18 cellular contexts compared by ENCODE assay signal in genomic region chr6:87919416-87919815, GRCh38.
A peak's percentile ranks its signal among the peaks of the same experiment; 100 is the strongest.
DNase-seq lines count a peak whose midpoint lies in the region; FAIRE-seq and TF ChIP-seq lines count a peak whose summit lies in the region.
"Had no signal": no experiment of that assay in that cellular context is flagged by ENCODE, and none has a peak within 500 bp of the region (broad histone marks: within the 10 kb centered on the region; RNA-seq: fewer than 3 reads in every experiment).

No MANE protein-coding gene starts in this region.

- peaks cover 79% of the 10 kb centered on the region for H3K4me1 ChIP-seq in BLaER1
- no peaks in the 10 kb centered on the region for H3K4me1 ChIP-seq in CD8-positive, alpha-beta memory T cell (ENCODE audit: insufficient read depth, low read length)

- no peaks in the 10 kb centered on the region for H4K20me1 ChIP-seq in BLaER1

- H3K9me3 Mint-ChIP-seq in brain: peaks cover 6 to 21% (median 11%) of the 10 kb centered on the region in 5 experiments
- H3K9me3 Mint-ChIP-seq in CD8-positive, alpha-beta memory T cell: no peaks in the 10 kb centered on the region
- H3K9me3 Mint-ChIP-seq: CD8-positive, alpha-beta T cell had no signal

- peaks cover 5% of the 10 kb centered on the region for H3K36me3 Mint-ChIP-seq in brain
- peaks cover 0 to 6% (median 0%) of the 10 kb centered on the region in 3 donors for H3K36me3 Mint-ChIP-seq in CD8-positive, alpha-beta memory T cell
- H3K36me3 Mint-ChIP-seq: CD8-positive, alpha-beta T cell had no signal

- H3K4me3 ChIP-seq in BLaER1: no peak overlapping the region
- H3K4me3 ChIP-seq in CD8-positive, alpha-beta memory T cell (ENCODE audit: low read length): no peak overlapping the region
- H3K4me3 ChIP-seq: GM23338, K562 had no signal

- FAIRE-seq in GM19239 (lab: Jason Lieb, UNC): peak; percentile 56
- FAIRE-seq: D721Med, GM18507, H54, HTR-8/SVneo, K562 had no signal

- no peak for TF ChIP-seq CTCF in brain (conservative IDR thresholded peaks at IDR 0.05)

- peaks cover 49% of the 10 kb centered on the region for H3K4me1 Mint-ChIP-seq in brain
- peaks cover 10 to 13% (median 12%) of the 10 kb centered on the region in 3 donors for H3K4me1 Mint-ChIP-seq in CD8-positive, alpha-beta memory T cell

- POLR2A ChIA-PET in CD8-positive, alpha-beta memory T cell (lab: Charles Lee): no interaction called here

- H3K27ac ChIP-seq in BLaER1: peak overlapping the region; percentile 46; the same call in 1 of the 2 replicates
- H3K27ac ChIP-seq in CD8-positive, alpha-beta memory T cell (ENCODE audit: low read depth, low read length): no peak overlapping the region

- DNase-seq in GM19239 (ENCODE audit: insufficient read length, low spot score): no peak
- DNase-seq in NAMALWA (ENCODE audit: low spot score): peak; percentile 56
- no peak for DNase-seq in CD8-positive, alpha-beta memory T cell
- DNase-seq in SIG-M5 treated with dmso at 0.1 percent for 504 hours (lab: John Stamatoyannopoulos, UW; ENCODE audit: unreplicated experiment): no peak
- no peak for DNase-seq in cerebellum (ENCODE audit: low spot score)
- no peak for DNase-seq in NCI-H2196 treated with DMSO at 0.1 percent for 48 hours (lab: John Stamatoyannopoulos, UW; ENCODE audit: unreplicated experiment)
- DNase-seq: CD8-positive, alpha-beta T cell; COR-L47; GDM1; IMR-90 had no signal

- H3K9me3 ChIP-seq in BLaER1: peaks cover 6% of the 10 kb centered on the region
- H3K9me3 ChIP-seq in CD8-positive, alpha-beta memory T cell (ENCODE audit: low read length): no peaks in the 10 kb centered on the region

- CTCF ChIA-PET in CD8-positive, alpha-beta memory T cell (lab: Charles Lee): no interaction called here

- no peak overlapping the region for H3K4me3 Mint-ChIP-seq in brain
- no peak overlapping the region for H3K4me3 Mint-ChIP-seq in CD8-positive, alpha-beta memory T cell
- H3K4me3 Mint-ChIP-seq: CD8-positive, alpha-beta T cell; GM23338 had no signal

- no peaks in the 10 kb centered on the region for H3K27me3 ChIP-seq in BLaER1
- no peaks in the 10 kb centered on the region for H3K27me3 ChIP-seq in CD8-positive, alpha-beta memory T cell (ENCODE audit: insufficient read depth, low read length, poor library complexity, severe bottlenecking)

- no peaks in the 10 kb centered on the region for H3K36me3 ChIP-seq in BLaER1
- H3K36me3 ChIP-seq in CD8-positive, alpha-beta memory T cell (ENCODE audit: insufficient read depth, low read length): no peaks in the 10 kb centered on the region

- peaks cover 4% of the 10 kb centered on the region for H3K27me3 Mint-ChIP-seq in brain
- peaks cover 8 to 10% of the 10 kb centered on the region in 2 donors for H3K27me3 Mint-ChIP-seq in CD8-positive, alpha-beta memory T cell

- H3K9ac ChIP-seq in BLaER1: no peak overlapping the region

- peak overlapping the region; percentile 67 for H3K4me2 ChIP-seq in BLaER1
- H3K4me2 ChIP-seq: GM23338 had no signal

- H3K27ac Mint-ChIP-seq in brain: peak overlapping the region in 3 of 5 experiments; percentile 6 to 61 (median 55)
- no peak overlapping the region for H3K27ac Mint-ChIP-seq in CD8-positive, alpha-beta memory T cell
- H3K27ac Mint-ChIP-seq: CD8-positive, alpha-beta T cell; GM23338 had no signal

Comparison
In these comparisons a context has a peak if more than half of its experiments do, and no peak if none do; other contexts are left out.
1. H3K27ac Mint-ChIP-seq: peak in brain (3 of 5); none in CD8-positive, alpha-beta memory T cell (0 of 8).